1 cellular context compared by ENCODE assay signal in the genomic region with DNA sequence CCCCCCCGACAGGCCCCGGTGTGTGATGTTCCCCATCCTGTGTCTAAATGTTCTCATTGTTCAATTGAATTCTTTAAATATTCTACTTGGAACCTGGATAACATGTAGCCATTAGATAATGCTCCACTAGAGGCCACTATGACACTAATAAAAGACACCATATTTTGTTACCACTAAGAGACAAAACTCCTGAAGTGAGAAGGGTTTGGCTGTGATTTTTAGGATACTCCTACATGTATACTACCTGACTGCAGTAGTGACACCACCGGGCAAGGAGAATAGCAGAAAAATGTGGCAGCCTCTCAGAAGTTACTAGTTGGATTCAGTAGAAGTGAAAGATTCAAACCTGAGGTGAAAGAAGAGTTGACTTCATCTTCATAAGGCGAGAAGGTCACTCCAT.
TF ChIP-seq lines count a peak whose summit lies in the region.

No MANE protein-coding gene starts in this region.

TF ChIP-seq in H1, 55 proteins besides CTCF, POLR2A, EP300 and RAD21:
- no peak for TF ChIP-seq TAF7 (optimal IDR thresholded peaks at IDR 0.05; ENCODE audit: borderline replicate concordance, low read depth, low read length)
- no peak for TF ChIP-seq KDM5A (IDR thresholded peaks at IDR 0.05; ENCODE audit: low read length)
- no peak for TF ChIP-seq CHD1 (IDR thresholded peaks at IDR 0.05; ENCODE audit: low read depth, low read length)
- TF ChIP-seq EGR1 (IDR thresholded peaks at IDR 0.05; ENCODE audit: borderline replicate concordance, low read depth, low read length), result no peak
- TF ChIP-seq CHD7 (IDR thresholded peaks at IDR 0.05; ENCODE audit: insufficient replicate concordance, low read length), result no peak
- TF ChIP-seq POU5F1 (IDR thresholded peaks at IDR 0.05; ENCODE audit: low read depth, low read length), result no peak
- TF ChIP-seq HDAC6 (IDR thresholded peaks at IDR 0.05; ENCODE audit: low read depth, low read length), result no peak
- no peak for TF ChIP-seq MAFK (IDR thresholded peaks at IDR 0.05; ENCODE audit: low read depth, low read length)
- TF ChIP-seq CREB1 (IDR thresholded peaks at IDR 0.05), result no peak
- TF ChIP-seq TBP (IDR thresholded peaks at IDR 0.05; ENCODE audit: low read depth, low read length), result no peak
